17 cellular contexts compared by ENCODE assay signal in the genomic region with DNA sequence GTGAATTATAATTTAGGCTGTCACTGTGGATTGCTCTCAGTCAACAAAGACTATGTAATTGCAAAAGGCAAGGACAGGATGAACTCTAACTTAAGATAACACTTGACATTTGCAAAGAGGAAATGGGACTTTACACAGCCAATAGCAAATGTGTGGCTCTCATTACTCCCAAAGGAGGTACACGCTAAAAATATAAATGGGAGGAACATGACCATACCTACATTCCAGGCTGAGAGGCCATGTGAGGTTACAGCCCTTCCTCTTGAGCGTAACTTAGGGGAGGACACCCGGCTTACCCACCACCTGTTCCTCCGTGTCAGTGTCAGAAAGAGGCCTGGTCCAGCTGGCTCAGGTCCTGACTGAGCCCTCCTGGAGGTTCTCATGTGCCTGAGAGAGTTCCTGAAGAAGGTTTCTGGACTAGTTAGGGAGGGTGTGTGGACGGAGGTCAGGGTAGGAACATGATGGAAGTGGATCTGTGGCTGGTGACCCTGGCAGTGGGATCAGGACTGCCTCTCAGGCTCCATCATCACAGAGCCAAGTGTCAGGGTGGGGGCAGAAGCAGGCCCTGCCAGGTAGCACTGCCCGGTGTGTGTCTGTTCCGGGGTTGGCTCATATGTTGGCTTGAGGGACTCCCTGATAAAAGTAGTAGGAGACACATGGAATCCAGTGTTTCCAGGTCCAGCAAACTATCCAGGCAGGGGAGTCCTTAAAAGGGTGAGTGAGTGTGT. TPM values are rescaled to one million over a fixed set of nuclear protein-coding genes. Genes with fewer than 3 reads are reported as not detected.
DNase-seq lines count a peak whose midpoint lies in the region; ATAC-seq and TF ChIP-seq lines count a peak whose summit lies in the region.
"Had no signal": no experiment of that assay in that cellular context is flagged by ENCODE, and none has a peak within 500 bp of the region (broad histone marks: within the 10 kb centered on the region; RNA-seq: fewer than 3 reads in every experiment).

No MANE protein-coding gene starts in this region.

- no peak overlapping the region for H2BK15ac ChIP-seq in mesenchymal stem cell (ENCODE audit: low read depth, poor library complexity, severe bottlenecking)

- H3K36me3 ChIP-seq in esophagus (ENCODE audit: control insufficient read depth in 2 of 2, insufficient read depth in 2 of 2, low read length in 1 of 2) = peaks cover 0 to 5% of the 10 kb centered on the region in 2 donors
- peaks cover 0 to 2% (median 0%) of the 10 kb centered on the region in 4 donors for H3K36me3 ChIP-seq in upper lobe of left lung
- H3K36me3 ChIP-seq in mesenchymal stem cell (ENCODE audit: control insufficient read depth in 1 of 2, insufficient read depth in 2 of 2, low read depth in 1 of 2, low read length in 2 of 2) = no peaks in the 10 kb centered on the region
- H3K36me3 ChIP-seq: left lung had no signal

- no peak overlapping the region for H3K4me2 ChIP-seq in mesenchymal stem cell (ENCODE audit: low read length, poor library complexity, severe bottlenecking)

- H3K36me3 Mint-ChIP-seq in osteocyte (ENCODE audit: unreplicated experiment) = no peaks in the 10 kb centered on the region

- H3K9me3 ChIP-seq in esophagus (ENCODE audit: control insufficient read depth in 2 of 2, insufficient read depth in 1 of 2, low read depth in 1 of 2, low read length in 1 of 2) (no peaks in the 10 kb centered on the region), upper lobe of left lung (no peaks in the 10 kb centered on the region), mesenchymal stem cell (ENCODE audit: control insufficient read depth, low read length) (no peaks in the 10 kb centered on the region)
- H3K9me3 ChIP-seq: left lung, testis had no signal

- H3K27ac ChIP-seq in esophagus (ENCODE audit: low read depth in 2 of 2, low read length in 1 of 2) (peak overlapping the region; percentile 21 to 60), upper lobe of left lung (peak overlapping the region; percentile 29 to 77 (median 72)), mesenchymal stem cell (ENCODE audit: low read length, poor library complexity, severe bottlenecking) (no peak overlapping the region)
- H3K27ac ChIP-seq: epithelial cell of prostate had no signal

- TF ChIP-seq EP300 in upper lobe of left lung (IDR thresholded peaks at IDR 0.05) = peak in 2 of 4 donors; percentile 68 to 86

- H3K79me1 ChIP-seq in mesenchymal stem cell (replicated peaks; ENCODE audit: low read length, poor library complexity, severe bottlenecking) = no peaks in the 10 kb centered on the region

- no peak overlapping the region for H3K27ac Mint-ChIP-seq in osteocyte (ENCODE audit: unreplicated experiment)
- H3K27ac Mint-ChIP-seq: B cell, naive B cell had no signal

- H3K4me1 Mint-ChIP-seq in osteocyte (ENCODE audit: unreplicated experiment) = no peaks in the 10 kb centered on the region
- H3K4me1 Mint-ChIP-seq: naive B cell had no signal

- DNase-seq in left ventricle myocardium superior (peak; percentile 63), osteocyte (ENCODE audit: extremely low spot score, unreplicated experiment) (peak; percentile 53), upper lobe of left lung (no peak), mesenchymal stem cell (no peak), GOT3 (lab: John Stamatoyannopoulos, UW) (no peak), NCI-H69 (lab: John Stamatoyannopoulos, UW) (no peak)
- DNase-seq: caudate nucleus; left lung; naive B cell; NCI-H1105 treated with DMSO at 0.1 percent for 48 hours; small intestine; stimulated activated CD4-positive, alpha-beta T cell treated with anti-CD3 and anti-CD28 coated beads, Interleukin-4, amount 100 ng/mL, for 4 hours; testis had no signal

- no peak overlapping the region for H2AK5ac ChIP-seq in mesenchymal stem cell (ENCODE audit: low read length, severe bottlenecking)

- H3K27me3 ChIP-seq in esophagus (ENCODE audit: control insufficient read depth in 1 of 2, insufficient read depth in 2 of 2, low read length in 2 of 2) = no peaks in the 10 kb centered on the region
- H3K27me3 ChIP-seq in upper lobe of left lung = no peaks in the 10 kb centered on the region
- H3K27me3 ChIP-seq in mesenchymal stem cell (ENCODE audit: control insufficient read depth in 1 of 2, insufficient read depth in 1 of 2, low read length in 2 of 2) = no peaks in the 10 kb centered on the region
- H3K27me3 ChIP-seq: left lung, testis had no signal

- no peak overlapping the region for H3K9ac ChIP-seq in mesenchymal stem cell (ENCODE audit: low read length)

- no peak overlapping the region for H3K4me3 Mint-ChIP-seq in osteocyte (ENCODE audit: unreplicated experiment)
- H3K4me3 Mint-ChIP-seq: B cell had no signal

- 77% methylated on average over 7 of the region's 7 CpGs for WGBS in esophagus, 2 donors
- WGBS in upper lobe of left lung, 2 donors = 72 to 76% methylated on average over 7 of the region's 7 CpGs
- WGBS in mesenchymal stem cell = 91% methylated on average over 7 of the region's 7 CpGs

- no peaks in the 10 kb centered on the region for H3K4me1 ChIP-seq in esophagus (ENCODE audit: control insufficient read depth in 2 of 2, insufficient read depth in 2 of 2, low read length in 1 of 2)
- H3K4me1 ChIP-seq in upper lobe of left lung = peaks cover 5 to 13% (median 11%) of the 10 kb centered on the region in 4 donors
- no peaks in the 10 kb centered on the region for H3K4me1 ChIP-seq in mesenchymal stem cell (ENCODE audit: control insufficient read depth, insufficient read depth, low read depth, low read length)

- no peak overlapping the region for H3K18ac ChIP-seq in mesenchymal stem cell (ENCODE audit: low read depth in 1 of 2, low read length in 2 of 2)

- no peaks in the 10 kb centered on the region for H3K27me3 Mint-ChIP-seq in osteocyte (ENCODE audit: unreplicated experiment)
- H3K27me3 Mint-ChIP-seq: B cell, naive B cell had no signal

- no peak overlapping the region for H4K91ac ChIP-seq in mesenchymal stem cell (ENCODE audit: low read length)

- H2BK120ac ChIP-seq in mesenchymal stem cell (ENCODE audit: low read depth, low read length) = no peak overlapping the region

- no peak overlapping the region for H3K4me3 ChIP-seq in esophagus (ENCODE audit: low read depth in 1 of 2, low read length in 2 of 2)
- no peak overlapping the region for H3K4me3 ChIP-seq in upper lobe of left lung
- no peak overlapping the region for H3K4me3 ChIP-seq in mesenchymal stem cell (ENCODE audit: insufficient read depth in 1 of 2, low read depth in 1 of 2, low read length in 2 of 2)
- H3K4me3 ChIP-seq: left lung, testis had no signal

- H2AFZ ChIP-seq in mesenchymal stem cell (ENCODE audit: low read depth, low read length) = no peak overlapping the region

- H2BK12ac ChIP-seq in mesenchymal stem cell (ENCODE audit: low read length in 2 of 2) = no peak overlapping the region

- no peak overlapping the region for H3K14ac ChIP-seq in mesenchymal stem cell (ENCODE audit: low read length in 2 of 2)

- no peak overlapping the region for H4K8ac ChIP-seq in mesenchymal stem cell (ENCODE audit: low read length)

- H3K23ac ChIP-seq in mesenchymal stem cell (ENCODE audit: low read length in 2 of 2) = no peak overlapping the region

- H2BK5ac ChIP-seq in mesenchymal stem cell (ENCODE audit: low read depth, low read length, poor library complexity, severe bottlenecking) = no peak overlapping the region

- TF ChIP-seq POLR2A in upper lobe of left lung (IDR thresholded peaks at IDR 0.05) = no peak

- TF ChIP-seq CTCF in osteocyte (IDR thresholded peaks at IDR 0.05) = no peak
- no peak for TF ChIP-seq CTCF in upper lobe of left lung (IDR thresholded peaks at IDR 0.05)

- ATAC-seq in left ventricle myocardium superior = peak; percentile 86
- ATAC-seq in upper lobe of left lung (ENCODE audit: low FRiP score in 2 of 2) = peak in 1 of 2 donors; percentile 34
- ATAC-seq: left lung had no signal

- H3K9me3 Mint-ChIP-seq in osteocyte (ENCODE audit: unreplicated experiment) = no peaks in the 10 kb centered on the region
- H3K9me3 Mint-ChIP-seq: naive B cell had no signal

- intact Hi-C loops in left ventricle myocardium superior (cut with micrococcal nuclease) = no loop called here

- H3K4ac ChIP-seq in mesenchymal stem cell (ENCODE audit: low read depth in 1 of 2, low read length in 2 of 2) = no peak overlapping the region

RNA-seq across cellular contexts. Expression of gene POPDC2, which starts 7.9 kb away (rescaled TPM):
- polyA plus RNA-seq in esophagus = 1 to 10 TPM; 1.4 to 1.8 TPM
- 586 TPM for total RNA-seq in left ventricle myocardium superior
- total RNA-seq in osteocyte = 2.1 and 2.4 TPM in 2 replicates
- total RNA-seq in upper lobe of left lung = 1 to 10 TPM; 2.0 to 5.2 (median 2.2) TPM
- polyA plus RNA-seq in mesenchymal stem cell (2013, experiment 1 of 2) = 0.40 TPM
- polyA plus RNA-seq in mesenchymal stem cell (2013, experiment 2 of 2) = 0.45 TPM
- total RNA-seq: NCI-H460 had no signal

RNA-seq across cellular contexts. Expression of gene COX17, which starts 24.7 kb away (rescaled TPM):
- polyA plus RNA-seq in esophagus = 100 to 1,000 TPM in 1 of 2 donors, 10 to 100 TPM in 1; 72.7 to 116 TPM
- total RNA-seq in left ventricle myocardium superior (177 TPM), osteocyte (16.1 and 18.2 TPM in 2 replicates), upper lobe of left lung (10 to 100 TPM; 32.3 to 60.8 (median 51.8) TPM)
- polyA plus RNA-seq in mesenchymal stem cell (2013, experiment 1 of 2) = 62.6 TPM
- 62.2 TPM for polyA plus RNA-seq in mesenchymal stem cell (2013, experiment 2 of 2)

RNA-seq across cellular contexts. Expression of gene CFAP91, which starts 50.4 kb away (rescaled TPM):
- polyA plus RNA-seq in esophagus = under 1 TPM; 0.44 to 0.45 TPM
- total RNA-seq in left ventricle myocardium superior = 0.45 TPM
- not detected in 2 replicates for total RNA-seq in osteocyte
- 10 to 100 TPM in 2 of 6 donors, 1 to 10 TPM in 4; 2.3 to 47.8 (median 6.6) TPM for total RNA-seq in upper lobe of left lung
- polyA plus RNA-seq in mesenchymal stem cell (2013, experiment 1 of 2) = 0.08 TPM
- polyA plus RNA-seq in mesenchymal stem cell (2013, experiment 2 of 2) = 0.14 TPM
- total RNA-seq: NCI-H460 had no signal

RNA-seq across cellular contexts. Expression of gene PLA1A, which starts 54.8 kb away (rescaled TPM):
- polyA plus RNA-seq in esophagus = 1 to 10 TPM in 1 of 2 donors, under 1 TPM in 1; 0.10 to 1.1 TPM
- total RNA-seq in left ventricle myocardium superior (1.3 TPM), osteocyte (0.86 and 1.4 TPM in 2 replicates), upper lobe of left lung (10 to 100 TPM in 4 of 6 donors, 1 to 10 TPM in 2; 1.0 to 27.8 (median 14.6) TPM)
- 0.10 TPM for polyA plus RNA-seq in mesenchymal stem cell (2013, experiment 1 of 2)
- polyA plus RNA-seq in mesenchymal stem cell (2013, experiment 2 of 2) = 0.12 TPM
- total RNA-seq: NCI-H460 had no signal

Comparison
In these comparisons a context has a peak if more than half of its experiments do, and no peak if none do; other contexts are left out.
1. DNase-seq: peak in left ventricle myocardium superior (single experiment) and osteocyte (single experiment); none in upper lobe of left lung (0 of 2), mesenchymal stem cell (single experiment), GOT3 (single experiment) and NCI-H69 (single experiment).
2. RNA of gene POPDC2, which starts 7.9 kb away (total RNA-seq): 586 TPM in left ventricle myocardium superior (single experiment); 2.0 to 5.2 TPM in upper lobe of left lung and 2.1 to 2.4 TPM in osteocyte; every median in the first group is over 10 times any median in the second.